In the genomic region with DNA sequence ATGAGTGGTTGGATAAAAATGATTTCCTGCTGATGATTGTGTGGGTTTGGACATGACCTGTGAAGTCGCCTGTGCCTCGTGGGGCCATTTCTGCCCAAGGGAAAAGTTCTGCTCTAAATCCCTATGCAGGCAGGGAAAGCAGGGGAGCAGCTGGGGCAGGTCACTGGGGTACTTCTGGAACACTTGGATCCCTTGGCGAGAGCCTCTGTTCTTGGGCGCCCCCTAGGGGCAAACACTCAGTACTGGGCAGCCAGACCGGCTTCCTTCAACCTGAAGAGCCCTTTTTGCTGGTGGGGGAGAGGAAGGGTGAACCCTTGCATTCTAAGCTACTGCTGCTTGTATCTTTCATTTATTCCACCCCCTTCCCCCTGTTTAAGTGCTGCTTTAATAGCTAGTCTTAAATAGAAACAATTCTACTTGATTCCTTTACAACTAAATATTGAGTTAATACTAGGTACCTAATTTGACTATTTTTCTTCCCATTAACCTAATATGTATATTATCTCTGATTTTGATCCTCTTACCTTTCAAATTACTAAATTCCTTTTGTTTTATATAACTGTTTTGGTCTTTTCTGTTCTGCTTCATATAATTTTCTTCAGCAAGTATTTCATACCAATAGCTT, we compare ENCODE assay signal across 8 cellular contexts. TPM values are rescaled to one million over a fixed set of nuclear protein-coding genes. Genes with fewer than 3 reads are reported as not detected.
DNase-seq lines count a peak whose midpoint lies in the region; ATAC-seq and TF ChIP-seq lines count a peak whose summit lies in the region.

No MANE protein-coding gene starts in this region.

- H3K4me1 ChIP-seq in OCI-LY1 (ENCODE audit: insufficient read depth, low read length, severe bottlenecking) (no peaks in the 10 kb centered on the region), cardiac muscle cell (ENCODE audit: low read depth) (peaks cover 3% of the 10 kb centered on the region), prostate gland (replicated peaks) (no peaks in the 10 kb centered on the region)

- no peaks in the 10 kb centered on the region for H3F3A ChIP-seq in OCI-LY1 (ENCODE audit: insufficient read depth, low read length)

- WGBS in prostate gland = 36% methylated on average over 5 of the region's 5 CpGs

- H3K36me3 ChIP-seq in OCI-LY1 (ENCODE audit: insufficient read depth, low read length) = no peaks in the 10 kb centered on the region
- no peaks in the 10 kb centered on the region for H3K36me3 ChIP-seq in cardiac muscle cell
- H3K36me3 ChIP-seq in prostate gland = no peaks in the 10 kb centered on the region

- no peaks in the 10 kb centered on the region for H3K9me2 ChIP-seq in OCI-LY1 (ENCODE audit: low read depth, low read length)

- no peak overlapping the region for H2AFZ ChIP-seq in OCI-LY1 (ENCODE audit: low read length)

- no peak for TF ChIP-seq POLR2A in prostate gland (IDR thresholded peaks at IDR 0.05)

- DNase-seq in DMS53 treated with DMSO at 0.1 percent for 48 hours (lab: John Stamatoyannopoulos, UW; ENCODE audit: unreplicated experiment) = peak; percentile 59
- peak; percentile 83 for DNase-seq in HT-29 (ENCODE audit: low spot score)
- DNase-seq in activated naive CD4-positive, alpha-beta T cell treated with Interleukin-2 at 50 U/mL for 16 hours = peak; percentile 32
- peak; percentile 79 to 89 for DNase-seq in cardiac muscle cell (ENCODE audit: low read depth in 1 of 2, low spot score in 1 of 2)
- DNase-seq in prostate gland (ENCODE audit: low spot score) = peak; percentile 58
- no peak for DNase-seq in amniotic stem cell (lab: John Stamatoyannopoulos, UW)

- H3K4me3 ChIP-seq in OCI-LY1 (ENCODE audit: low read depth, low read length, poor library complexity, severe bottlenecking) (no peak overlapping the region), cardiac muscle cell (no peak overlapping the region), prostate gland (no peak overlapping the region)

- H3K79me2 ChIP-seq in OCI-LY1 (ENCODE audit: insufficient read depth, low read length) = no peaks in the 10 kb centered on the region

- intact Hi-C loops in prostate gland (cut with DNase I) = loop anchor here (5.0 kb wide), 1 partner anchor 190 kb away; no protein-coding TSS in a partner anchor

- no peak overlapping the region for H3K4me2 ChIP-seq in OCI-LY1 (ENCODE audit: low read length)

- H4K20me1 ChIP-seq in OCI-LY1 (ENCODE audit: insufficient read depth, low read length) = no peaks in the 10 kb centered on the region

- ATAC-seq in GM21390 (IDR thresholded peaks at IDR 0.05; ENCODE audit: unreplicated experiment) = peak; percentile 90

- no peak overlapping the region for H3K9ac ChIP-seq in OCI-LY1 (ENCODE audit: low read length)

- H3K9me3 ChIP-seq in OCI-LY1 (ENCODE audit: low read length) = no peaks in the 10 kb centered on the region
- H3K9me3 ChIP-seq in cardiac muscle cell (ENCODE audit: low read depth) = no peaks in the 10 kb centered on the region
- H3K9me3 ChIP-seq in prostate gland = no peaks in the 10 kb centered on the region

- TF ChIP-seq CTCF in OCI-LY1 (IDR thresholded peaks at IDR 0.05; ENCODE audit: low read length) (peak; percentile 85), cardiac muscle cell (IDR thresholded peaks at IDR 0.05; ENCODE audit: low read depth, low read length) (peak; percentile 98), prostate gland (IDR thresholded peaks at IDR 0.05) (peak; percentile 53 to 82 (median 76))

- H3K27me3 ChIP-seq in OCI-LY1 (ENCODE audit: insufficient read depth, low read length) (0 out of 2 replicates have a peak, but pooled peaks cover under 1% of the 10 kb centered on the region), cardiac muscle cell (no peaks in the 10 kb centered on the region), prostate gland (replicated peaks; ENCODE audit: insufficient read depth) (no peaks in the 10 kb centered on the region)

- H3K27ac ChIP-seq in OCI-LY1 (ENCODE audit: low read depth, low read length, poor library complexity, severe bottlenecking) = no peak overlapping the region
- no peak overlapping the region for H3K27ac ChIP-seq in cardiac muscle cell
- H3K27ac ChIP-seq in prostate gland = no peak overlapping the region

RNA-seq across cellular contexts. Expression of a gene that starts 5.1 kb away (rescaled TPM):
- not detected in 2 replicates for total RNA-seq in HT-29 (2014; rRNA removed; shearing (Covaris generic))
- total RNA-seq in cardiac muscle cell = not detected in 2 replicates
- polyA plus RNA-seq in cardiac muscle cell = not detected in 2 replicates
- not detected for total RNA-seq in prostate gland

RNA-seq across cellular contexts. Expression of a gene that starts 11.1 kb away (rescaled TPM):
- total RNA-seq in HT-29 (2014; rRNA removed; shearing (Covaris generic)) = not detected in 2 replicates
- total RNA-seq in cardiac muscle cell = not detected in 2 replicates
- not detected in 2 replicates for polyA plus RNA-seq in cardiac muscle cell
- 1 to 10 TPM in 1 of 2 donors, not detected in 1; 3.0 TPM for total RNA-seq in prostate gland
